28 cellular contexts compared by ENCODE assay signal in the genomic region with DNA sequence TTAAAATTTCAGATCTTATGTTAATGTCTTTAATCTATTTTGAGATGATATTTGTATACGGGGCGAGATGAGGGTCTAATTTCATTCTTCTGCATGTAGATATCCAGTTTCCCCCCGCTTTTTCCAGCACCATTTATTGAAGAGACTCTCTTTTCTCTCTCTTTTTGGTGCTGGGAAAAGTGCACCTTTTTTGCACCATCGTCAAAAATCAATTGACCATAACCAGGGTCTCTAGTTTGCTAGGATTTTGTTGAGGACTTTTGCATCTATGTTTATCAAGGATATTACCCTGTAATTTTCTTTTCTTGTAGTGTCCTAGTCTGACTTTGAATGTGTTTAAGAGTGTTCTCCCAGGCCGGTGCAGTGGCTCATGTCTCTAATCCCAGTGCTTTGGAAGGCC.
"Had no signal": no experiment of that assay in that cellular context is flagged by ENCODE, and none has a peak within 500 bp of the region (broad histone marks: within the 10 kb centered on the region; RNA-seq: fewer than 3 reads in every experiment).

No MANE protein-coding gene starts in this region.

- H3K9me3 ChIP-seq: neutrophil, pancreas, psoas muscle, testis, transverse colon, upper lobe of right lung, uterus had no signal

- FAIRE-seq: pancreas had no signal

- H3K27ac ChIP-seq: neutrophil, pancreas, psoas muscle, skin epidermis, spleen, suprapubic skin, testis, tibial artery, transverse colon, upper lobe of right lung, uterus had no signal

- H3K27me3 ChIP-seq: neutrophil, pancreas, spleen, suprapubic skin, testis, tibial artery, transverse colon, upper lobe of right lung, uterus had no signal

- H3K4me1 ChIP-seq: pancreas, psoas muscle, spleen, suprapubic skin, testis, tibial artery, transverse colon, upper lobe of right lung, uterus had no signal

- H3K4me2 ChIP-seq: smooth muscle cell had no signal

- ATAC-seq: naive thymus-derived CD8-positive, alpha-beta T cell; natural killer cell treated with Interleukin-12 subunit alpha and Interleukin-12 subunit beta and Interleukin-15 and Interleukin-18, amount 100 ng/mL, for 72 hours; pancreas; psoas muscle; right cardiac atrium; sciatic nerve; stimulated activated memory B cell treated with anti-CD40 and anti-IgM and Interleukin-4, amounts not matched to agents 10 μg/mL and 1 μg/mL and 100 μg/mL, for 72 hours; stimulated activated naive CD8-positive, alpha-beta T cell treated with anti-CD3 and anti-CD28 coated beads, Interleukin-15, amount 100 ng/mL, for 72 hours; stimulated activated naive CD8-positive, alpha-beta T cell treated with anti-CD3 and anti-CD28 coated beads, Interleukin-15, Interleukin-2, amounts not matched to agents 100 U/mL and 50 U/mL, for 24 hours; upper lobe of right lung had no signal

- H3K4me3 ChIP-seq: pancreas, psoas muscle, skin epidermis, smooth muscle cell, spleen, suprapubic skin, testis, tibial artery, transverse colon, upper lobe of right lung, uterus had no signal

- H3K36me3 ChIP-seq: pancreas, uterus had no signal

- DNase-seq: naive thymus-derived CD8-positive, alpha-beta T cell; nephron progenitor cell; nucleus accumbens; pancreas; psoas muscle; right cardiac atrium; spleen; stimulated activated CD4-positive, alpha-beta T cell treated with anti-CD3 and anti-CD28 coated beads, Interleukin-12 subunit alpha, Interleukin-12 subunit beta, amount 100 ng/mL, for 4 hours; stimulated activated CD4-positive, alpha-beta T cell treated with anti-CD3 and anti-CD28 coated beads, Interleukin-1b, Interleukin-23, amount 100 ng/mL, for 48 hours; stimulated activated CD4-positive, alpha-beta T cell treated with anti-CD3 and anti-CD28 coated beads, Interleukin-4, amount 100 ng/mL, for 1 hour; stimulated activated CD4-positive, alpha-beta T cell treated with anti-CD3 and anti-CD28 coated beads, Interleukin-4, amount 100 ng/mL, for 4 hours; stimulated activated CD8-positive, alpha-beta memory T cell treated with anti-CD3 and anti-CD28 coated beads, Interleukin-4, amount 100 ng/mL, for 48 hours; stimulated activated naive CD4-positive, alpha-beta T cell; stimulated activated naive CD8-positive, alpha-beta T cell treated with anti-CD3 and anti-CD28 coated beads, Interleukin-15, amount 100 ng/mL, for 72 hours; stimulated activated naive CD8-positive, alpha-beta T cell treated with anti-CD3 and anti-CD28 coated beads, Interleukin-15, Interleukin-2, amounts not matched to agents 100 U/mL and 50 U/mL, for 24 hours; substantia nigra; testis; tibial artery; transverse colon; upper lobe of right lung; uterus had no signal
